8 cellular contexts compared by ENCODE assay signal in the genomic region with DNA sequence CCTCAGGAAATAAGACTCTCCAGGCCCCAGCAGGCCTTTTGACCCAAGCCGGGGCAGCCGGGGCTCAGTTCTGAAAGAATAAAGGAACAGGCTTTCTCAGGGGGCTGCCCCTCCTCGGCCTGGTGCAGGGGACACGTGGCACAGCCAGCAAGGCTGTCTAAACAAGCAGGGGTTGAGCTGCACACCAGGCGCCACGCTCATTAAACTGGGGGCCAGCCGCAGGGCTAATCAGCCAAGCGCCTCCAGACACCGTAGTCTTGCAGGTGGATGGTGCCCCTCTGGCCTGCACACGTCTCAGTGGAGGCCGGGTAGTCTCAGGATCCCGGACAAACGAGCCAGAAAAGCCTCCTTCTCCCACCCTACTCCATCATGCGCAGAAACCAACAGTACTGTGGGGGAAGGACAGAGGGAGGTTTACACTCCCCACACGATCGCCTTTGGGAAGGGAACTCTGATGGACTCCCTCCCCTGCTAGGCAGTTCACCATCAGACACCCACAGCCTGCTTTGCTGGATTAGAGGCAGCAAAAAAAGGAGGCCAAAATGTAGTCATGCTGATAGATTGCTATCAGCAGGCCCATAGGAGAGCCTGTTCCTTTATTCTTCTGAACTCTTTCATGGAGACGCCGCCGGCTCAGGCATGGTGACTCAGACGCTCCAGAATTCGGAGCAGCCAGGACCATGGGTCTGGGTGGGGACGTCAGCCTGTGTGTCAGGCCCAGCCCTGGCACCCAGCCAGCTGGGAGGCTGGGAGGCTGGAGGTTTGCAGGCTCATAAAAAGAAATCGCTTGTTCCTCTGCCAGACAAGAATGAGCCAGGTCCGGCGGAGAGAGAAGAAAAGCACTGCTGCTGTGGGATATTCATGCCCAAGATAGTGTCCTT.
DNase-seq lines count a peak whose midpoint lies in the region; ATAC-seq and TF ChIP-seq lines count a peak whose summit lies in the region.

No MANE protein-coding gene starts in this region.

- intact Hi-C loops in posterior vena cava (cut with DNase I): loop anchor here in 1 of 2 donors (10.0 kb wide), 1 partner anchor 59 kb away; no protein-coding TSS in a partner anchor

- H3K36me3 ChIP-seq in SJCRH30: no peaks in the 10 kb centered on the region

- peaks cover 67% of the 10 kb centered on the region for H3K4me1 Mint-ChIP-seq in HFFc6 (ENCODE audit: low read depth)
- peaks cover 14% of the 10 kb centered on the region for H3K4me1 Mint-ChIP-seq in activated naive CD8-positive, alpha-beta T cell treated with anti-CD3 and anti-CD28 coated beads, Interleukin-2, amount 50 U/mL, for 24 hours

- H3K4me3 Mint-ChIP-seq in HFFc6: peak overlapping the region; percentile 63
- H3K4me3 Mint-ChIP-seq in activated naive CD8-positive, alpha-beta T cell treated with anti-CD3 and anti-CD28 coated beads, Interleukin-2, amount 50 U/mL, for 24 hours: no peak overlapping the region

- TF ChIP-seq CTCF in HFFc6 (IDR thresholded peaks at IDR 0.05) (no peak), foreskin fibroblast (IDR thresholded peaks at IDR 0.05; ENCODE audit: low read depth, low read length) (no peak)

- peak overlapping the region; percentile 91 for H3K27ac ChIP-seq in SJCRH30

- no peaks in the 10 kb centered on the region for H3K9me3 ChIP-seq in SJCRH30 (replicated peaks)

- DNase-seq in HFFc6: peak; percentile 94
- peak; percentile 88 to 89 for DNase-seq in SJCRH30
- peak; percentile 96 to 97 for DNase-seq in foreskin fibroblast
- peak; percentile 94 for DNase-seq in posterior vena cava (ENCODE audit: low spot score)
- no peak for DNase-seq in activated naive CD4-positive, alpha-beta T cell treated with anti-CD3 and anti-CD28 coated beads, Interleukin-2, amount 50 U/mL, for 72 hours (ENCODE audit: low spot score in 2 of 2)
- DNase-seq in effector CD8-positive, alpha-beta T cell (lab: John Stamatoyannopoulos, UW): no peak
- DNase-seq in activated naive CD8-positive, alpha-beta T cell treated with anti-CD3 and anti-CD28 coated beads, Interleukin-2, amount 50 U/mL, for 24 hours: no peak
- no peak for DNase-seq in activated CD8-positive, alpha-beta memory T cell treated with anti-CD3 and anti-CD28 coated beads for 24 hours

- H3K9me3 Mint-ChIP-seq in HFFc6: no peaks in the 10 kb centered on the region
- no peaks in the 10 kb centered on the region for H3K9me3 Mint-ChIP-seq in activated naive CD4-positive, alpha-beta T cell treated with anti-CD3 and anti-CD28 coated beads, Interleukin-2, amount 50 U/mL, for 72 hours
- no peaks in the 10 kb centered on the region for H3K9me3 Mint-ChIP-seq in activated naive CD8-positive, alpha-beta T cell treated with anti-CD3 and anti-CD28 coated beads, Interleukin-2, amount 50 U/mL, for 24 hours

- ATAC-seq in activated naive CD4-positive, alpha-beta T cell treated with anti-CD3 and anti-CD28 coated beads, Interleukin-2, amount 50 U/mL, for 72 hours: no peak
- no peak for ATAC-seq in activated naive CD8-positive, alpha-beta T cell treated with anti-CD3 and anti-CD28 coated beads, Interleukin-2, amount 50 U/mL, for 24 hours

- peak overlapping the region; percentile 82 for H3K27ac Mint-ChIP-seq in HFFc6
- no peak overlapping the region for H3K27ac Mint-ChIP-seq in activated naive CD4-positive, alpha-beta T cell treated with anti-CD3 and anti-CD28 coated beads, Interleukin-2, amount 50 U/mL, for 72 hours
- H3K27ac Mint-ChIP-seq in activated naive CD8-positive, alpha-beta T cell treated with anti-CD3 and anti-CD28 coated beads, Interleukin-2, amount 50 U/mL, for 24 hours: no peak overlapping the region

- H3K4me3 ChIP-seq in SJCRH30: peak overlapping the region; percentile 22
- no peak overlapping the region for H3K4me3 ChIP-seq in foreskin fibroblast (ENCODE audit: low read depth in 1 of 2, low read length in 2 of 2)

- H3K27me3 Mint-ChIP-seq in HFFc6 (ENCODE audit: insufficient read depth): peaks cover 2% of the 10 kb centered on the region; the same call in 1 of the 2 replicates
- no peaks in the 10 kb centered on the region for H3K27me3 Mint-ChIP-seq in activated naive CD8-positive, alpha-beta T cell treated with anti-CD3 and anti-CD28 coated beads, Interleukin-2, amount 50 U/mL, for 24 hours

- H3K36me3 Mint-ChIP-seq in HFFc6 (ENCODE audit: low read depth): no peaks in the 10 kb centered on the region
- no peaks in the 10 kb centered on the region for H3K36me3 Mint-ChIP-seq in activated naive CD4-positive, alpha-beta T cell treated with anti-CD3 and anti-CD28 coated beads, Interleukin-2, amount 50 U/mL, for 72 hours
- H3K36me3 Mint-ChIP-seq in activated naive CD8-positive, alpha-beta T cell treated with anti-CD3 and anti-CD28 coated beads, Interleukin-2, amount 50 U/mL, for 24 hours (ENCODE audit: low read depth): no peaks in the 10 kb centered on the region

- peaks cover 49% of the 10 kb centered on the region for H3K4me1 ChIP-seq in SJCRH30

- no peaks in the 10 kb centered on the region for H3K27me3 ChIP-seq in SJCRH30

Comparison
In these comparisons a context has a peak if more than half of its experiments do, and no peak if none do; other contexts are left out.
1. DNase-seq: peak in HFFc6 (single experiment), SJCRH30 (2 of 2), foreskin fibroblast (2 of 2) and posterior vena cava (single experiment); none in activated naive CD4-positive, alpha-beta T cell treated with anti-CD3 and anti-CD28 coated beads, Interleukin-2, amount 50 U/mL, for 72 hours (0 of 2), effector CD8-positive, alpha-beta T cell (single experiment), activated naive CD8-positive, alpha-beta T cell treated with anti-CD3 and anti-CD28 coated beads, Interleukin-2, amount 50 U/mL, for 24 hours (single experiment) and activated CD8-positive, alpha-beta memory T cell treated with anti-CD3 and anti-CD28 coated beads for 24 hours (single experiment).